10 cellular contexts compared by ENCODE assay signal in genomic region chr13:34372581-34372980, GRCh38.
"Had no signal": no experiment of that assay in that cellular context is flagged by ENCODE, and none has a peak within 500 bp of the region (broad histone marks: within the 10 kb centered on the region; RNA-seq: fewer than 3 reads in every experiment).

No MANE protein-coding gene starts in this region.

- H3K36me3 ChIP-seq: ascending aorta had no signal

- H3K27me3 ChIP-seq: ascending aorta had no signal

- H3K27ac Mint-ChIP-seq: activated naive CD8-positive, alpha-beta T cell treated with anti-CD3 and anti-CD28 coated beads, Interleukin-2, amount 50 U/mL, for 24 hours; naive thymus-derived CD4-positive, alpha-beta T cell had no signal

- H3K9me3 ChIP-seq: ascending aorta had no signal

- H3K4me1 Mint-ChIP-seq: activated naive CD8-positive, alpha-beta T cell treated with anti-CD3 and anti-CD28 coated beads, Interleukin-2, amount 50 U/mL, for 24 hours; naive thymus-derived CD4-positive, alpha-beta T cell had no signal

- H3K4me3 ChIP-seq: ascending aorta had no signal

- H3K27ac ChIP-seq: ascending aorta, epithelial cell of prostate had no signal

- DNase-seq: activated CD4-positive, alpha-beta T cell treated with anti-CD3 and anti-CD28 coated beads, Interleukin-2, amount 50 U/mL, for 1 hour; activated CD8-positive, alpha-beta memory T cell treated with anti-CD3 and anti-CD28 coated beads for 24 hours; activated naive CD4-positive, alpha-beta T cell; activated naive CD8-positive, alpha-beta T cell treated with anti-CD3 and anti-CD28 coated beads, Interleukin-2, amount 50 U/mL, for 24 hours; naive thymus-derived CD4-positive, alpha-beta T cell; stimulated activated CD4-positive, alpha-beta T cell treated with anti-CD3 and anti-CD28 coated beads, Interleukin-12 subunit alpha, Interleukin-12 subunit beta, amount 100 ng/mL, for 4 hours; stimulated activated CD4-positive, alpha-beta T cell treated with anti-CD3 and anti-CD28 coated beads, Interleukin-2, amount 100 ng/mL, for 24 hours had no signal

- H3K4me3 Mint-ChIP-seq: activated naive CD8-positive, alpha-beta T cell treated with anti-CD3 and anti-CD28 coated beads, Interleukin-2, amount 50 U/mL, for 24 hours; naive thymus-derived CD4-positive, alpha-beta T cell had no signal

- H3K27me3 Mint-ChIP-seq: activated naive CD8-positive, alpha-beta T cell treated with anti-CD3 and anti-CD28 coated beads, Interleukin-2, amount 50 U/mL, for 24 hours had no signal

- H3K36me3 Mint-ChIP-seq: naive thymus-derived CD4-positive, alpha-beta T cell had no signal

- ATAC-seq: activated CD4-positive, CD25-positive, alpha-beta regulatory T cell treated with anti-CD3 and anti-CD28 coated beads, Interleukin-2, amount 50 U/mL, for 24 hours; activated naive CD8-positive, alpha-beta T cell treated with anti-CD3 and anti-CD28 coated beads, Interleukin-2, amount 50 U/mL, for 24 hours; naive thymus-derived CD4-positive, alpha-beta T cell had no signal

- H3K4me1 ChIP-seq: ascending aorta had no signal
